ENCODE assay signal across 15 cellular contexts in genomic region chr1:181251713-181252075, GRCh38.
DNase-seq lines count a peak whose midpoint lies in the region; ATAC-seq, FAIRE-seq and TF ChIP-seq lines count a peak whose summit lies in the region.
"Had no signal": no experiment of that assay in that cellular context is flagged by ENCODE, and none has a peak within 500 bp of the region (broad histone marks: within the 10 kb centered on the region; RNA-seq: fewer than 3 reads in every experiment).

No MANE protein-coding gene starts in this region.

- H3K4me1 ChIP-seq in ACC112 (ENCODE audit: control insufficient read depth, insufficient read depth, low read length, unreplicated experiment) = peaks cover 19% of the 10 kb centered on the region
- peaks cover 11% of the 10 kb centered on the region for H3K4me1 ChIP-seq in astrocyte (ENCODE audit: insufficient read depth, low read length)
- peaks cover 2 to 12% of the 10 kb centered on the region in 2 donors for H3K4me1 ChIP-seq in kidney (ENCODE audit: control insufficient read depth in 1 of 2, insufficient read depth in 1 of 2, low read depth in 1 of 2, low read length in 2 of 2)
- H3K4me1 ChIP-seq: BLaER1 treated with 17β-estradiol and CSF1 and Interleukin-3, amounts not matched to agents 10 nM and 100 nM had no signal

- POLR2A ChIA-PET in CD4-positive, alpha-beta T cell (lab: Charles Lee) = no interaction called here
- POLR2A ChIA-PET in activated CD8-positive, alpha-beta T cell treated with anti-CD3 and anti-CD28 coated beads for 36 hours (lab: Charles Lee) = no interaction called here

- H3K9ac ChIP-seq in astrocyte (ENCODE audit: low read length) (no peak overlapping the region), kidney (ENCODE audit: low read length in 2 of 2) (no peak overlapping the region)
- H3K9ac ChIP-seq: BLaER1 treated with 17β-estradiol and CSF1 and Interleukin-3, amounts not matched to agents 10 nM and 100 nM; SK-N-SH had no signal

- no peak overlapping the region for H3K4me3 Mint-ChIP-seq in astrocyte (ENCODE audit: unreplicated experiment)
- H3K4me3 Mint-ChIP-seq in CD4-positive, alpha-beta T cell = no peak overlapping the region
- H3K4me3 Mint-ChIP-seq in activated CD8-positive, alpha-beta T cell treated with anti-CD3 and anti-CD28 coated beads for 36 hours = no peak overlapping the region

- no peaks in the 10 kb centered on the region for H3K36me3 Mint-ChIP-seq in astrocyte (ENCODE audit: low read depth, unreplicated experiment)
- H3K36me3 Mint-ChIP-seq in CD4-positive, alpha-beta T cell (ENCODE audit: low read depth) = no peaks in the 10 kb centered on the region
- H3K36me3 Mint-ChIP-seq in activated CD8-positive, alpha-beta T cell treated with anti-CD3 and anti-CD28 coated beads for 36 hours (ENCODE audit: low read depth) = no peaks in the 10 kb centered on the region

- H3K27me3 ChIP-seq in ACC112 (ENCODE audit: insufficient read depth, low read length) (no peaks in the 10 kb centered on the region), astrocyte (ENCODE audit: insufficient read depth, low read length) (no peaks in the 10 kb centered on the region)
- H3K27me3 ChIP-seq in CD4-positive, alpha-beta T cell (ENCODE audit: control insufficient read depth, insufficient read depth, low read length) = no peaks in the 10 kb centered on the region
- H3K27me3 ChIP-seq: BLaER1 treated with 17β-estradiol and CSF1 and Interleukin-3, amounts not matched to agents 10 nM and 100 nM had no signal

- TF ChIP-seq CTCF in astrocyte (IDR thresholded peaks at IDR 0.05; ENCODE audit: insufficient read depth, low read depth, low read length) (no peak), kidney (IDR thresholded peaks at IDR 0.05; ENCODE audit: borderline replicate concordance, extremely low read depth, insufficient read depth) (no peak)
- TF ChIP-seq CTCF in CD4-positive, alpha-beta T cell (IDR thresholded peaks at IDR 0.05) = no peak
- TF ChIP-seq CTCF in activated CD8-positive, alpha-beta T cell treated with anti-CD3 and anti-CD28 coated beads for 36 hours (IDR thresholded peaks at IDR 0.05) = no peak

- no peak overlapping the region for H2AFZ ChIP-seq in ACC112 (ENCODE audit: low read length, unreplicated experiment)
- no peak overlapping the region for H2AFZ ChIP-seq in astrocyte (ENCODE audit: low read depth, low read length)

- H3K9me3 ChIP-seq in astrocyte (ENCODE audit: insufficient read depth, low read depth, low read length) (no peaks in the 10 kb centered on the region), kidney (ENCODE audit: control insufficient read depth in 1 of 2, low read length in 2 of 2) (peaks cover 0 to 11% of the 10 kb centered on the region in 2 donors)
- peaks cover 18% of the 10 kb centered on the region for H3K9me3 ChIP-seq in CD4-positive, alpha-beta T cell (ENCODE audit: control insufficient read depth, low read length)
- H3K9me3 ChIP-seq: SK-N-SH had no signal

- H3K27ac ChIP-seq in ACC112 (ENCODE audit: low read depth, low read length) (peak overlapping the region; percentile 27; the same call in 1 of the 2 replicates), astrocyte (ENCODE audit: low read depth, low read length) (no peak overlapping the region), kidney (ENCODE audit: low read depth in 2 of 2, low read length in 2 of 2) (peak overlapping the region; percentile 0 to 18)
- H3K27ac ChIP-seq in CD4-positive, alpha-beta T cell (ENCODE audit: low read depth, low read length) = no peak overlapping the region
- H3K27ac ChIP-seq: BLaER1 treated with 17β-estradiol and CSF1 and Interleukin-3, amounts not matched to agents 10 nM and 100 nM had no signal

- CTCF ChIA-PET in CD4-positive, alpha-beta T cell (lab: Charles Lee) = no interaction called here
- CTCF ChIA-PET in activated CD8-positive, alpha-beta T cell treated with anti-CD3 and anti-CD28 coated beads for 36 hours (lab: Charles Lee) = no interaction called here

- H3K4me1 Mint-ChIP-seq in astrocyte (ENCODE audit: low read depth, unreplicated experiment) = peaks cover 6% of the 10 kb centered on the region
- H3K4me1 Mint-ChIP-seq in CD4-positive, alpha-beta T cell (ENCODE audit: low read depth) = no peaks in the 10 kb centered on the region
- H3K4me1 Mint-ChIP-seq in activated CD8-positive, alpha-beta T cell treated with anti-CD3 and anti-CD28 coated beads for 36 hours (ENCODE audit: low read depth) = no peaks in the 10 kb centered on the region

- ATAC-seq in CD4-positive, alpha-beta T cell (ENCODE audit: poor library complexity) = no peak
- no peak for ATAC-seq in activated CD8-positive, alpha-beta T cell treated with anti-CD3 and anti-CD28 coated beads for 36 hours
- ATAC-seq: Panc1, Right ventricle myocardium inferior had no signal

- DNase-seq in NCI-H146 (lab: John Stamatoyannopoulos, UW) (peak; percentile 58), astrocyte (ENCODE audit: low read depth) (peak; percentile 22), kidney (no peak), NCI-H2107 (lab: John Stamatoyannopoulos, UW) (no peak), NCI-H2081 treated with DMSO at 0.1 percent for 48 hours (lab: John Stamatoyannopoulos, UW) (no peak)
- DNase-seq in CD4-positive, alpha-beta T cell = no peak
- no peak for DNase-seq in activated CD8-positive, alpha-beta T cell treated with anti-CD3 and anti-CD28 coated beads for 36 hours
- DNase-seq: Karpas-422, NCI-H1930, NCI-H510A treated with DMSO at 0.1 percent for 48 hours, SK-N-SH had no signal

- intact Hi-C loops in kidney (cut with DNase I) = no loop called here
- intact Hi-C loops in CD4-positive, alpha-beta T cell (cut with DNase I, micrococcal nuclease) = no loop called here
- intact Hi-C loops in activated CD8-positive, alpha-beta T cell treated with anti-CD3 and anti-CD28 coated beads for 36 hours (cut with micrococcal nuclease) = no loop called here

- H3K9me3 Mint-ChIP-seq in astrocyte (ENCODE audit: unreplicated experiment) = peaks cover 15% of the 10 kb centered on the region
- peaks cover 5% of the 10 kb centered on the region for H3K9me3 Mint-ChIP-seq in CD4-positive, alpha-beta T cell
- H3K9me3 Mint-ChIP-seq in activated CD8-positive, alpha-beta T cell treated with anti-CD3 and anti-CD28 coated beads for 36 hours = peaks cover 21% of the 10 kb centered on the region

- H3K79me2 ChIP-seq in ACC112 (ENCODE audit: control insufficient read depth, insufficient read depth, low read length, unreplicated experiment) (no peaks in the 10 kb centered on the region), astrocyte (ENCODE audit: insufficient read depth, low read length) (no peaks in the 10 kb centered on the region)

- H3K27me3 Mint-ChIP-seq in astrocyte (ENCODE audit: low read depth, unreplicated experiment) = peaks cover 2% of the 10 kb centered on the region
- peaks cover 12% of the 10 kb centered on the region for H3K27me3 Mint-ChIP-seq in CD4-positive, alpha-beta T cell
- H3K27me3 Mint-ChIP-seq in activated CD8-positive, alpha-beta T cell treated with anti-CD3 and anti-CD28 coated beads for 36 hours = peaks cover 1% of the 10 kb centered on the region

- H4K20me1 ChIP-seq in astrocyte (ENCODE audit: insufficient read depth, low read length) = no peaks in the 10 kb centered on the region
- H4K20me1 ChIP-seq: BLaER1 treated with 17β-estradiol and CSF1 and Interleukin-3, amounts not matched to agents 10 nM and 100 nM had no signal

- no peak overlapping the region for H3K27ac Mint-ChIP-seq in astrocyte (ENCODE audit: unreplicated experiment)
- H3K27ac Mint-ChIP-seq in CD4-positive, alpha-beta T cell = no peak overlapping the region
- no peak overlapping the region for H3K27ac Mint-ChIP-seq in activated CD8-positive, alpha-beta T cell treated with anti-CD3 and anti-CD28 coated beads for 36 hours

- peak overlapping the region; percentile 31 for H3K4me2 ChIP-seq in astrocyte (ENCODE audit: low read length)
- H3K4me2 ChIP-seq: BLaER1 treated with 17β-estradiol and CSF1 and Interleukin-3, amounts not matched to agents 10 nM and 100 nM; SK-N-SH had no signal

- FAIRE-seq in astrocyte (lab: Jason Lieb, UNC) (no peak), kidney (lab: Jason Lieb, UNC) (no peak)

- H3K4me3 ChIP-seq in ACC112 (ENCODE audit: low read depth, low read length) (no peak overlapping the region), astrocyte (ENCODE audit: insufficient read depth, low read depth, low read length) (no peak overlapping the region), kidney (ENCODE audit: low read length in 2 of 2) (no peak overlapping the region)
- H3K4me3 ChIP-seq: BLaER1 treated with 17β-estradiol and CSF1 and Interleukin-3, amounts not matched to agents 10 nM and 100 nM had no signal

- H3K36me3 ChIP-seq in ACC112 (ENCODE audit: insufficient read depth, low read length) = no peaks in the 10 kb centered on the region
- no peaks in the 10 kb centered on the region for H3K36me3 ChIP-seq in astrocyte (ENCODE audit: insufficient read depth, low read length)
- no peaks in the 10 kb centered on the region for H3K36me3 ChIP-seq in kidney (ENCODE audit: control insufficient read depth in 1 of 2, insufficient read depth in 2 of 2, low read length in 2 of 2)
- H3K36me3 ChIP-seq: BLaER1 treated with 17β-estradiol and CSF1 and Interleukin-3, amounts not matched to agents 10 nM and 100 nM had no signal

Comparison
In these comparisons a context has a peak if more than half of its experiments do, and no peak if none do; other contexts are left out.
1. H3K27ac ChIP-seq: peak in ACC112 (single experiment) and kidney (2 of 2); none in astrocyte (single experiment) and CD4-positive, alpha-beta T cell (single experiment).
2. DNase-seq: peak in NCI-H146 (single experiment) and astrocyte (single experiment); none in kidney (single experiment), CD4-positive, alpha-beta T cell (0 of 10), NCI-H2107 (single experiment), NCI-H2081 treated with DMSO at 0.1 percent for 48 hours (single experiment) and activated CD8-positive, alpha-beta T cell treated with anti-CD3 and anti-CD28 coated beads for 36 hours (single experiment).